ENCODE assay signal across 30 cellular contexts in genomic region chr14:69237584-69237983, GRCh38.
"Had no signal": no experiment of that assay in that cellular context is flagged by ENCODE, and none has a peak within 500 bp of the region (broad histone marks: within the 10 kb centered on the region; RNA-seq: fewer than 3 reads in every experiment).

No MANE protein-coding gene starts in this region.

- H3K27ac Mint-ChIP-seq: activated B cell treated with CpG ODN at 0.5 μM for 24 hours; activated CD8-positive, alpha-beta T cell treated with anti-CD3 and anti-CD28 coated beads for 36 hours; activated naive CD4-positive, alpha-beta T cell treated with anti-CD3 and anti-CD28 coated beads, Interleukin-2, amount 10 ng/mL, durations not matched to agents 7 days and 5 days; activated naive CD8-positive, alpha-beta T cell treated with anti-CD3 and anti-CD28 coated beads, Interleukin-2, amount 10 ng/mL, durations not matched to agents 7 days and 5 days; activated T-cell treated with anti-CD3 and anti-CD28 coated beads, Interleukin-2, amount 50 U/mL, for 72 hours; T-cell; T-helper 1 cell treated with Interleukin-12 subunit alpha and Interleukin-12 subunit beta and Interleukin-4 antibody, amounts not matched to agents 30 μg/mL and 1 μg/mL, for 36 hours; T-helper 2 cell treated with Interferon-gamma antibody and Interleukin-4, amounts not matched to agents 5 μg/mL and 100 μg/mL, for 36 hours had no signal

- H3K27ac ChIP-seq: ascending aorta, breast epithelium, cardiac muscle cell, colonic mucosa, epithelial cell of prostate, esophagus squamous epithelium, gastroesophageal sphincter, WERI-Rb-1 had no signal

- H3K4me1 Mint-ChIP-seq: activated B cell treated with CpG ODN at 0.5 μM for 24 hours; activated naive CD4-positive, alpha-beta T cell treated with anti-CD3 and anti-CD28 coated beads, Interleukin-2, amount 10 ng/mL, durations not matched to agents 7 days and 5 days; T-cell had no signal

- H3K9me3 Mint-ChIP-seq: activated B cell treated with CpG ODN at 0.5 μM for 24 hours; activated CD8-positive, alpha-beta T cell treated with anti-CD3 and anti-CD28 coated beads for 36 hours; activated naive CD4-positive, alpha-beta T cell treated with anti-CD3 and anti-CD28 coated beads, Interleukin-2, amount 10 ng/mL, durations not matched to agents 7 days and 5 days; activated naive CD4-positive, alpha-beta T cell treated with anti-CD3 and anti-CD28 coated beads, Interleukin-2, amount 50 U/mL, for 72 hours; activated naive CD8-positive, alpha-beta T cell treated with anti-CD3 and anti-CD28 coated beads, Interleukin-2, amount 10 ng/mL, durations not matched to agents 7 days and 5 days; activated T-cell treated with anti-CD3 and anti-CD28 coated beads, Interleukin-2, amount 50 U/mL, for 72 hours; brain; T-cell; T-helper 1 cell treated with Interleukin-12 subunit alpha and Interleukin-12 subunit beta and Interleukin-4 antibody, amounts not matched to agents 30 μg/mL and 1 μg/mL, for 36 hours; T-helper 2 cell treated with Interferon-gamma antibody and Interleukin-4, amounts not matched to agents 5 μg/mL and 100 μg/mL, for 36 hours had no signal

- DNase-seq: activated B cell treated with CpG ODN at 0.5 μM for 24 hours; activated CD4-positive, alpha-beta T cell treated with anti-CD3 and anti-CD28 coated beads for 48 hours; activated CD4-positive, alpha-beta T cell treated with anti-CD3 and anti-CD28 coated beads, Interleukin-2, amount 50 U/mL, for 1 hour; activated CD4-positive, alpha-beta T cell treated with anti-CD3 and anti-CD28 coated beads, Interleukin-2, amount 50 U/mL, for 48 hours; activated CD8-positive, alpha-beta memory T cell treated with anti-CD3 and anti-CD28 coated beads for 24 hours; activated CD8-positive, alpha-beta T cell treated with anti-CD3 and anti-CD28 coated beads for 36 hours; activated gamma-delta T cell; activated naive CD4-positive, alpha-beta T cell; activated naive CD4-positive, alpha-beta T cell treated with anti-CD3 and anti-CD28 coated beads, Interleukin-2, amount 10 ng/mL, durations not matched to agents 7 days and 5 days; activated naive CD8-positive, alpha-beta T cell treated with anti-CD3 and anti-CD28 coated beads, Interleukin-2, amount 10 ng/mL, durations not matched to agents 7 days and 5 days; activated T-cell treated with anti-CD3 and anti-CD28 coated beads, Interleukin-2, amount 50 U/mL, for 72 hours; central memory CD4-positive, alpha-beta T cell; cerebellar nuclear complex; colonic mucosa; effector CD8-positive, alpha-beta T cell; esophagus squamous epithelium; foreskin melanocyte; T-cell; T1000; WERI-Rb-1 had no signal

- H3K4me3 Mint-ChIP-seq: activated B cell treated with CpG ODN at 0.5 μM for 24 hours; activated CD8-positive, alpha-beta T cell treated with anti-CD3 and anti-CD28 coated beads for 36 hours; activated naive CD4-positive, alpha-beta T cell treated with anti-CD3 and anti-CD28 coated beads, Interleukin-2, amount 10 ng/mL, durations not matched to agents 7 days and 5 days; activated naive CD8-positive, alpha-beta T cell treated with anti-CD3 and anti-CD28 coated beads, Interleukin-2, amount 10 ng/mL, durations not matched to agents 7 days and 5 days; activated T-cell treated with anti-CD3 and anti-CD28 coated beads, Interleukin-2, amount 50 U/mL, for 72 hours; brain; T-cell; T-helper 1 cell treated with Interleukin-12 subunit alpha and Interleukin-12 subunit beta and Interleukin-4 antibody, amounts not matched to agents 30 μg/mL and 1 μg/mL, for 36 hours; T-helper 2 cell treated with Interferon-gamma antibody and Interleukin-4, amounts not matched to agents 5 μg/mL and 100 μg/mL, for 36 hours had no signal

- H3K4me3 ChIP-seq: ascending aorta, breast epithelium, cardiac muscle cell, colonic mucosa, esophagus squamous epithelium, gastroesophageal sphincter had no signal

- H3K27me3 Mint-ChIP-seq: activated B cell treated with CpG ODN at 0.5 μM for 24 hours; activated CD8-positive, alpha-beta T cell treated with anti-CD3 and anti-CD28 coated beads for 36 hours; activated naive CD4-positive, alpha-beta T cell treated with anti-CD3 and anti-CD28 coated beads, Interleukin-2, amount 10 ng/mL, durations not matched to agents 7 days and 5 days; activated naive CD8-positive, alpha-beta T cell treated with anti-CD3 and anti-CD28 coated beads, Interleukin-2, amount 10 ng/mL, durations not matched to agents 7 days and 5 days; T-cell had no signal

- H3K9me3 ChIP-seq: ascending aorta, breast epithelium, colonic mucosa, esophagus squamous epithelium, gastroesophageal sphincter had no signal

- ATAC-seq: activated CD4-positive, CD25-positive, alpha-beta regulatory T cell treated with anti-CD3 and anti-CD28 coated beads, Interleukin-2, amount 50 U/mL, for 24 hours; activated CD8-positive, alpha-beta T cell treated with anti-CD3 and anti-CD28 coated beads for 36 hours; activated naive CD4-positive, alpha-beta T cell treated with anti-CD3 and anti-CD28 coated beads, Interleukin-2, amount 50 U/mL, for 72 hours; activated T-cell treated with anti-CD3 and anti-CD28 coated beads, Interleukin-2, amount 50 U/mL, for 72 hours; gastroesophageal sphincter; T-cell had no signal

- H3K27me3 ChIP-seq: ascending aorta, breast epithelium, cardiac muscle cell, colonic mucosa, esophagus squamous epithelium, gastroesophageal sphincter had no signal
